ENCODE assay signal across 1 cellular context in the genomic region with DNA sequence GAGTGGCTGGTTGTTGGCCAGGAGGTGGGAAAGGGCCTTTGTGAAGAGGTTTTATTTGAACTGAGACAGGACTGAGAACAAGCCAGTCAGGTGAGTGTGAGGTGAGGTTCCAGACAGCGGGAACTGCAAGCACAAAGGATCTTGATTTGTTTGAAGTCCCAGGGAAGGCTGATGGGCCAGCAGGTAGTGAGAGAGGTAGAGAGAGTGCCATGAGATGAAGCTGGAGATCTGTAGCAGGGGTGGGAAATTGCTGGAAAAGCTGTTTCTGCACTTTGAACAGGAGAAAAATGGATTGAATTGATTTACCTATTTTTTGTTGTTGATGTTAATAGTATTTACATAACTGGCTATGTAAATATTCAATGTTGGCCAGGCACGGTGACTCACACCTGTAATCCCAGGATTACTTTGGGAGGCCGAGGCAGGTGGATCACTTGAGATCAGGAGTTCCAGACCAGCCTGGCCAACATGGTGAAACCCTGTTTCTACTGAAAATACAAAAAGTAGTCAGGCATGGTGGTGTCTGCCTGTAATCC.
TF ChIP-seq lines count a peak whose summit lies in the region.

No MANE protein-coding gene starts in this region.

TF ChIP-seq in HepG2, 621 proteins besides CTCF, POLR2A, EP300 and RAD21 (continued from another document and continues in another):
- TF ChIP-seq, protein P1, sequence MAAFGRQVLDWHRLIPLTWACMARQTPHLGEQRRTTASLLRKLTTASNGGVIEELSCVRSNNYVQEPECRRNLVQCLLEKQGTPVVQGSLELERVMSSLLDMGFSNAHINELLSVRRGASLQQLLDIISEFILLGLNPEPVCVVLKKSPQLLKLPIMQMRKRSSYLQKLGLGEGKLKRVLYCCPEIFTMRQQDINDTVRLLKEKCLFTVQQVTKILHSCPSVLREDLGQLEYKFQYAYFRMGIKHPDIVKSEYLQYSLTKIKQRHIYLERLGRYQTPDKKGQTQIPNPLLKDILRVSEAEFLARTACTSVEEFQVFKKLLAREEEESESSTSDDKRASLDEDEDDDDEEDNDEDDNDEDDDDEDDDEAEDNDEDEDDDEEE (CRISPR knock-in tag; IDR thresholded peaks at IDR 0.05), result no peak; the same call in 1 of the 2 replicates
- TF ChIP-seq, protein P2, sequence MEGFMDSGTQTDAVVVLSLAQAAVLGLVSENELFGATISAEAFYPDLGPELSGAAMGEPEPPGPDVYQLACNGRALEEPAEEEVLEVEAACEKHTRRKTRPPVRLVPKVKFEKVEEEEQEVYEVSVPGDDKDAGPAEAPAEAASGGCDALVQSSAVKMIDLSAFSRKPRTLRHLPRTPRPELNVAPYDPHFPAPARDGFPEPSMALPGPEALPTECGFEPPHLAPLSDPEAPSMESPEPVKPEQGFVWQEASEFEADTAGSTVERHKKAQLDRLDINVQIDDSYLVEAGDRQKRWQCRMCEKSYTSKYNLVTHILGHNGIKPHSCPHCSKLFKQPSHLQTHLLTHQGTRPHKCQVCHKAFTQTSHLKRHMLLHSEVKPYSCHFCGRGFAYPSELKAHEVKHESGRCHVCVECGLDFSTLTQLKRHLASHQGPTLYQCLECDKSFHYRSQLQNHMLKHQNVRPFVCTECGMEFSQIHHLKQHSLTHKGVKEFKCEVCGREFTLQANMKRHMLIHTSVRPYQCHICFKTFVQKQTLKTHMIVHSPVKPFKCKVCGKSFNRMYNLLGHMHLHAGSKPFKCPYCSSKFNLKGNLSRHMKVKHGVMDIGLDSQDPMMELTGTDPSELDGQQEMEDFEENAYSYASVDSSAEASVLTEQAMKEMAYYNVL (CRISPR knock-in tag; IDR thresholded peaks at IDR 0.05; ENCODE audit: borderline replicate concordance), result peak; percentile 25; the same call in 1 of the 2 replicates
- TF ChIP-seq, protein P3, sequence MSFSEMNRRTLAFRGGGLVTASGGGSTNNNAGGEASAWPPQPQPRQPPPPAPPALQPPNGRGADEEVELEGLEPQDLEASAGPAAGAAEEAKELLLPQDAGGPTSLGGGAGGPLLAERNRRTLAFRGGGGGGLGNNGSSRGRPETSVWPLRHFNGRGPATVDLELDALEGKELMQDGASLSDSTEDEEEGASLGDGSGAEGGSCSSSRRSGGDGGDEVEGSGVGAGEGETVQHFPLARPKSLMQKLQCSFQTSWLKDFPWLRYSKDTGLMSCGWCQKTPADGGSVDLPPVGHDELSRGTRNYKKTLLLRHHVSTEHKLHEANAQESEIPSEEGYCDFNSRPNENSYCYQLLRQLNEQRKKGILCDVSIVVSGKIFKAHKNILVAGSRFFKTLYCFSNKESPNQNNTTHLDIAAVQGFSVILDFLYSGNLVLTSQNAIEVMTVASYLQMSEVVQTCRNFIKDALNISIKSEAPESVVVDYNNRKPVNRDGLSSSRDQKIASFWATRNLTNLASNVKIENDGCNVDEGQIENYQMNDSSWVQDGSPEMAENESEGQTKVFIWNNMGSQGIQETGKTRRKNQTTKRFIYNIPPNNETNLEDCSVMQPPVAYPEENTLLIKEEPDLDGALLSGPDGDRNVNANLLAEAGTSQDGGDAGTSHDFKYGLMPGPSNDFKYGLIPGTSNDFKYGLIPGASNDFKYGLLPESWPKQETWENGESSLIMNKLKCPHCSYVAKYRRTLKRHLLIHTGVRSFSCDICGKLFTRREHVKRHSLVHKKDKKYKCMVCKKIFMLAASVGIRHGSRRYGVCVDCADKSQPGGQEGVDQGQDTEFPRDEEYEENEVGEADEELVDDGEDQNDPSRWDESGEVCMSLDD (CRISPR knock-in tag; IDR thresholded peaks at IDR 0.05; ENCODE audit: borderline replicate concordance), result no peak
- TF ChIP-seq U2AF2 (IDR thresholded peaks at IDR 0.05; ENCODE audit: low read depth, low read length), result no peak
- TF ChIP-seq, protein P4, sequence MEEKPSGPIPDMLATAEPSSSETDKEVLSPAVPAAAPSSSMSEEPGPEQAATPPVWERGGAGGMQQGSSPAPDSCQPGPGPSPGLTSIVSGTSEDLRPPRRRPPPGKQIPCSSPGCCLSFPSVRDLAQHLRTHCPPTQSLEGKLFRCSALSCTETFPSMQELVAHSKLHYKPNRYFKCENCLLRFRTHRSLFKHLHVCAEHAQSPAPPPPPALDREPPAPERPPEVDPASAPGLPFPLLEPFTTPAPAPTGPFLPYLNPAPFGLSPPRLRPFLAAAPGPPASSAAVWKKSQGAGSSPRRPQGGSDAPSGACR (CRISPR knock-in tag; IDR thresholded peaks at IDR 0.05), result no peak
- no peak for TF ChIP-seq RFX1 (IDR thresholded peaks at IDR 0.05)
- no peak for TF ChIP-seq ZNF24 (IDR thresholded peaks at IDR 0.05)
- TF ChIP-seq DNMT1 (CRISPR knock-in tag; IDR thresholded peaks at IDR 0.05), result no peak
- no peak for TF ChIP-seq ZNF296 (CRISPR knock-in tag; conservative IDR thresholded peaks at IDR 0.05)
- TF ChIP-seq TCF12 (IDR thresholded peaks at IDR 0.05), result no peak
- TF ChIP-seq TCF12 (CRISPR knock-in tag; IDR thresholded peaks at IDR 0.05), result no peak
- TF ChIP-seq, protein P5, sequence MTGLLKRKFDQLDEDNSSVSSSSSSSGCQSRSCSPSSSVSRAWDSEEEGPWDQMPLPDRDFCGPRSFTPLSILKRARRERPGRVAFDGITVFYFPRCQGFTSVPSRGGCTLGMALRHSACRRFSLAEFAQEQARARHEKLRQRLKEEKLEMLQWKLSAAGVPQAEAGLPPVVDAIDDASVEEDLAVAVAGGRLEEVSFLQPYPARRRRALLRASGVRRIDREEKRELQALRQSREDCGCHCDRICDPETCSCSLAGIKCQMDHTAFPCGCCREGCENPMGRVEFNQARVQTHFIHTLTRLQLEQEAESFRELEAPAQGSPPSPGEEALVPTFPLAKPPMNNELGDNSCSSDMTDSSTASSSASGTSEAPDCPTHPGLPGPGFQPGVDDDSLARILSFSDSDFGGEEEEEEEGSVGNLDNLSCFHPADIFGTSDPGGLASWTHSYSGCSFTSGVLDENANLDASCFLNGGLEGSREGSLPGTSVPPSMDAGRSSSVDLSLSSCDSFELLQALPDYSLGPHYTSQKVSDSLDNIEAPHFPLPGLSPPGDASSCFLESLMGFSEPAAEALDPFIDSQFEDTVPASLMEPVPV (CRISPR knock-in tag; IDR thresholded peaks at IDR 0.05), result no peak
- TF ChIP-seq SATB2 (CRISPR knock-in tag; IDR thresholded peaks at IDR 0.05), result no peak
- TF ChIP-seq POLR2AphosphoS5 (IDR thresholded peaks at IDR 0.05; ENCODE audit: low read depth, low read length), result no peak
- TF ChIP-seq, protein P6, sequence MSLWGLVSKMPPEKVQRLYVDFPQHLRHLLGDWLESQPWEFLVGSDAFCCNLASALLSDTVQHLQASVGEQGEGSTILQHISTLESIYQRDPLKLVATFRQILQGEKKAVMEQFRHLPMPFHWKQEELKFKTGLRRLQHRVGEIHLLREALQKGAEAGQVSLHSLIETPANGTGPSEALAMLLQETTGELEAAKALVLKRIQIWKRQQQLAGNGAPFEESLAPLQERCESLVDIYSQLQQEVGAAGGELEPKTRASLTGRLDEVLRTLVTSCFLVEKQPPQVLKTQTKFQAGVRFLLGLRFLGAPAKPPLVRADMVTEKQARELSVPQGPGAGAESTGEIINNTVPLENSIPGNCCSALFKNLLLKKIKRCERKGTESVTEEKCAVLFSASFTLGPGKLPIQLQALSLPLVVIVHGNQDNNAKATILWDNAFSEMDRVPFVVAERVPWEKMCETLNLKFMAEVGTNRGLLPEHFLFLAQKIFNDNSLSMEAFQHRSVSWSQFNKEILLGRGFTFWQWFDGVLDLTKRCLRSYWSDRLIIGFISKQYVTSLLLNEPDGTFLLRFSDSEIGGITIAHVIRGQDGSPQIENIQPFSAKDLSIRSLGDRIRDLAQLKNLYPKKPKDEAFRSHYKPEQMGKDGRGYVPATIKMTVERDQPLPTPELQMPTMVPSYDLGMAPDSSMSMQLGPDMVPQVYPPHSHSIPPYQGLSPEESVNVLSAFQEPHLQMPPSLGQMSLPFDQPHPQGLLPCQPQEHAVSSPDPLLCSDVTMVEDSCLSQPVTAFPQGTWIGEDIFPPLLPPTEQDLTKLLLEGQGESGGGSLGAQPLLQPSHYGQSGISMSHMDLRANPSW (CRISPR knock-in tag; IDR thresholded peaks at IDR 0.05; ENCODE audit: borderline replicate concordance), result 0 out of 2 replicates have a peak, but pooled peaks have one; percentile 31
- TF ChIP-seq THYN1 (CRISPR knock-in tag; IDR thresholded peaks at IDR 0.05; ENCODE audit: borderline replicate concordance, low read depth), result no peak
- TF ChIP-seq RORA (CRISPR knock-in tag; IDR thresholded peaks at IDR 0.05), result no peak
- TF ChIP-seq, protein P7, sequence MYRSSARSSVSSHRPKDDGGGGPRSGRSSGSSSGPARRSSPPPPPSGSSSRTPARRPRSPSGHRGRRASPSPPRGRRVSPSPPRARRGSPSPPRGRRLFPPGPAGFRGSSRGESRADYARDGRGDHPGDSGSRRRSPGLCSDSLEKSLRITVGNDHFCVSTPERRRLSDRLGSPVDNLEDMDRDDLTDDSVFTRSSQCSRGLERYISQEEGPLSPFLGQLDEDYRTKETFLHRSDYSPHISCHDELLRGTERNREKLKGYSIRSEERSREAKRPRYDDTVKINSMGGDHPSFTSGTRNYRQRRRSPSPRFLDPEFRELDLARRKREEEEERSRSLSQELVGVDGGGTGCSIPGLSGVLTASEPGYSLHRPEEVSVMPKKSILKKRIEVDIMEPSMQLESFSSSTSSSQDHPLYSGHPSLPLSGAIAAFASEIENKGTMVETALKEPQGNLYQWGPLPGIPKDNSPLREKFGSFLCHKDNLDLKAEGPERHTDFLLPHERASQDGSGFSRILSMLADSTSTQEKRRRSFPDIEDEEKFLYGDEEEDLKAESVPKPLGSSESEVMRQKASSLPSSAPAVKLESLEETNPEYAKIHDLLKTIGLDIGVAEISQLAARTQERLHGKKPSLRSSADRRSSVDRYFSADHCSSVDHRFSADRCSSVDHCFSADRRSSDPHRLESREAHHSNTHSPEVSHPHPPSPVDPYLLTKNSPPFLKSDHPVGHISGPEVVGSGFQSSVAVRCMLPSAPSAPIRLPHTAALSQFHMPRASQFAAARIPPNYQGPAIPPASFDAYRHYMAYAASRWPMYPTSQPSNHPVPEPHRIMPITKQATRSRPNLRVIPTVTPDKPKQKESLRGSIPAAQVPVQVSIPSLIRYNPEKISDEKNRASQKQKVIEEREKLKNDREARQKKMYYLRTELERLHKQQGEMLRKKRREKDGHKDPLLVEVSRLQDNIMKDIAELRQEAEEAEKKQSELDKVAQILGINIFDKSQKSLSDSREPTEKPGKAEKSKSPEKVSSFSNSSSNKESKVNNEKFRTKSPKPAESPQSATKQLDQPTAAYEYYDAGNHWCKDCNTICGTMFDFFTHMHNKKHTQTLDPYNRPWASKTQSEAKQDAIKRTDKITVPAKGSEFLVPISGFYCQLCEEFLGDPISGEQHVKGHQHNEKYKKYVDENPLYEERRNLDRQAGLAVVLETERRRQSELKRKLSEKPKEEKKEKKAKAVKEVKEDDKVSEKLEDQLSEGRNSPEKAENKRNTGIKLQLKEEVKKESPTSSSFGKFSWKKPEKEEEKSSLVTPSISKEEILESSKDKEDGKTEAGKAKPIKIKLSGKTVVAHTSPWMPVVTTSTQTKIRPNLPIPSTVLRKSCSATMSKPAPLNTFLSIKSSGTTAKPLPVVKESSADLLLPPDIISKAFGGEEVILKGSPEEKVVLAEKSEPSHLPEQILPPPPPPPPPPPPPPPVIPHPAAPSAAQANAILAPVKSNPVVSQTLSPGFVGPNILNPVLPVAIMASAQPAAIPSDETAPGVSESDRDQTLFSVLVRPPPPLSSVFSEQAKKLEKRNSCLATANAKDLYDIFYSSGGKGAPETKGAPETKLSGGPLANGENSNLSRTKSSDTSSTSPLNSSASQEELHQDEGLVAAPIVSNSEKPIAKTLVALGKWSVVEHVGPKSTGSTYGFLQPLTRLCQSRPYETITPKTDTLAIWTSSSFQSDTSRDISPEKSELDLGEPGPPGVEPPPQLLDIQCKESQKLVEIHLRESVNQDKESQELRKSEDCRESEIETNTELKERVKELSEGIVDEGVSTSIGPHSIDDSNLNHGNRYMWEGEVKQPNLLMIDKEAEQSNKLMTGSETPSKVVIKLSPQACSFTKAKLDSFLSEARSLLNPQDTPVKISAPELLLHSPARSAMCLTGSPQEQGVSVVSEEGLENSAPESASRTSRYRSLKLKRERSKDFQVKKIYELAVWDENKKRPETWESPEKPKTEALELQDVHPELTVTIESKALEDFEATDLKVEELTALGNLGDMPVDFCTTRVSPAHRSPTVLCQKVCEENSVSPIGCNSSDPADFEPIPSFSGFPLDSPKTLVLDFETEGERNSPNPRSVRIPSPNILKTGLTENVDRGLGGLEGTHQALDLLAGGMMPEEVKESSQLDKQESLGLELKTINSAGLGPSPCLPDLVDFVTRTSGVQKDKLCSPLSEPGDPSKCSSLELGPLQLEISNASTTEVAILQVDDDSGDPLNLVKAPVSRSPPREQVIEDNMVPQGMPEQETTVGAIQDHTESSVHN (CRISPR knock-in tag; IDR thresholded peaks at IDR 0.05), result no peak
- TF ChIP-seq ZNF30 (CRISPR knock-in tag; IDR thresholded peaks at IDR 0.05), result no peak
- peak; percentile 67 for TF ChIP-seq POGZ (CRISPR knock-in tag; IDR thresholded peaks at IDR 0.05)
- TF ChIP-seq TAF15 (IDR thresholded peaks at IDR 0.05; ENCODE audit: low read depth, low read length, poor library complexity, severe bottlenecking), result no peak
- TF ChIP-seq, protein P8, sequence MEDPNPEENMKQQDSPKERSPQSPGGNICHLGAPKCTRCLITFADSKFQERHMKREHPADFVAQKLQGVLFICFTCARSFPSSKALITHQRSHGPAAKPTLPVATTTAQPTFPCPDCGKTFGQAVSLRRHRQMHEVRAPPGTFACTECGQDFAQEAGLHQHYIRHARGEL (CRISPR knock-in tag; IDR thresholded peaks at IDR 0.05), result no peak; the same call in 1 of the 2 replicates
- no peak for TF ChIP-seq MAFG (CRISPR knock-in tag; IDR thresholded peaks at IDR 0.05)
- TF ChIP-seq, protein P9, sequence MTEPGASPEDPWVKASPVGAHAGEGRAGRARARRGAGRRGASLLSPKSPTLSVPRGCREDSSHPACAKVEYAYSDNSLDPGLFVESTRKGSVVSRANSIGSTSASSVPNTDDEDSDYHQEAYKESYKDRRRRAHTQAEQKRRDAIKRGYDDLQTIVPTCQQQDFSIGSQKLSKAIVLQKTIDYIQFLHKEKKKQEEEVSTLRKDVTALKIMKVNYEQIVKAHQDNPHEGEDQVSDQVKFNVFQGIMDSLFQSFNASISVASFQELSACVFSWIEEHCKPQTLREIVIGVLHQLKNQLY (CRISPR knock-in tag; IDR thresholded peaks at IDR 0.05), result peak; percentile 48; the same call in 1 of the 2 replicates
- no peak for TF ChIP-seq HOXA9 (CRISPR knock-in tag; IDR thresholded peaks at IDR 0.05; ENCODE audit: borderline replicate concordance)
- TF ChIP-seq ZNF629 (CRISPR knock-in tag; conservative IDR thresholded peaks at IDR 0.05), result no peak
- TF ChIP-seq ZNF484 (CRISPR knock-in tag; IDR thresholded peaks at IDR 0.05; ENCODE audit: borderline replicate concordance, low read depth), result no peak
- TF ChIP-seq, protein P10, sequence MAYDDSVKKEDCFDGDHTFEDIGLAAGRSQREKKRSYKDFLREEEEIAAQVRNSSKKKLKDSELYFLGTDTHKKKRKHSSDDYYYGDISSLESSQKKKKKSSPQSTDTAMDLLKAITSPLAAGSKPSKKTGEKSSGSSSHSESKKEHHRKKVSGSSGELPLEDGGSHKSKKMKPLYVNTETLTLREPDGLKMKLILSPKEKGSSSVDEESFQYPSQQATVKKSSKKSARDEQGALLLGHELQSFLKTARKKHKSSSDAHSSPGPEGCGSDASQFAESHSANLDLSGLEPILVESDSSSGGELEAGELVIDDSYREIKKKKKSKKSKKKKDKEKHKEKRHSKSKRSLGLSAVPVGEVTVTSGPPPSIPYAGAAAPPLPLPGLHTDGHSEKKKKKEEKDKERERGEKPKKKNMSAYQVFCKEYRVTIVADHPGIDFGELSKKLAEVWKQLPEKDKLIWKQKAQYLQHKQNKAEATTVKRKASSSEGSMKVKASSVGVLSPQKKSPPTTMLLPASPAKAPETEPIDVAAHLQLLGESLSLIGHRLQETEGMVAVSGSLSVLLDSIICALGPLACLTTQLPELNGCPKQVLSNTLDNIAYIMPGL (CRISPR knock-in tag; IDR thresholded peaks at IDR 0.05; ENCODE audit: borderline replicate concordance in 1 of 2, low read depth in 1 of 2), result 0 out of 4 replicates have a peak, but pooled peaks of 1 of the 2 experiments have one; percentile 32
- no peak for TF ChIP-seq ZKSCAN5 (CRISPR knock-in tag; IDR thresholded peaks at IDR 0.05)
